ENCODE assay signal across 1 cellular context in genomic region chr1:115830963-115831362, GRCh38.
TF ChIP-seq lines count a peak whose summit lies in the region.

No MANE protein-coding gene starts in this region.

TF ChIP-seq in endothelial cell of umbilical vein, 7 proteins besides CTCF, POLR2A, EP300 and RAD21:
- TF ChIP-seq POLR2AphosphoS5 (IDR thresholded peaks at IDR 0.05; ENCODE audit: insufficient read depth, low read depth, low read length): no peak
- TF ChIP-seq MYC (IDR thresholded peaks at IDR 0.05; ENCODE audit: low read depth, low read length): no peak
- no peak for TF ChIP-seq FOS (IDR thresholded peaks at IDR 0.05; ENCODE audit: borderline replicate concordance, insufficient read depth, low read length)
- no peak for TF ChIP-seq EZH2 (IDR thresholded peaks at IDR 0.05; ENCODE audit: borderline replicate concordance, low read depth, low read length, severe bottlenecking)
- TF ChIP-seq, protein P1, sequence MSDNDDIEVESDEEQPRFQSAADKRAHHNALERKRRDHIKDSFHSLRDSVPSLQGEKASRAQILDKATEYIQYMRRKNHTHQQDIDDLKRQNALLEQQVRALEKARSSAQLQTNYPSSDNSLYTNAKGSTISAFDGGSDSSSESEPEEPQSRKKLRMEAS (IDR thresholded peaks at IDR 0.05; ENCODE audit: insufficient read depth, insufficient read length): no peak
- TF ChIP-seq GATA2 (IDR thresholded peaks at IDR 0.05; ENCODE audit: insufficient read depth, insufficient read length, low read depth, low read length): no peak
- no peak for TF ChIP-seq JUN (IDR thresholded peaks at IDR 0.05; ENCODE audit: borderline replicate concordance, insufficient read depth, insufficient read length, low read depth)
